Comparison of ENCODE assay signal across 22 cellular contexts in genomic region chr3:106842151-106842550, GRCh38.
"Had no signal": no experiment of that assay in that cellular context is flagged by ENCODE, and none has a peak within 500 bp of the region (broad histone marks: within the 10 kb centered on the region; RNA-seq: fewer than 3 reads in every experiment).

No MANE protein-coding gene starts in this region.

- DNase-seq: activated CD4-positive, alpha-beta memory T cell treated with anti-CD3 and anti-CD28 coated beads, Interleukin-2, amount 10 ng/mL, durations not matched to agents 7 days and 5 days; activated CD4-positive, alpha-beta T cell treated with anti-CD3 and anti-CD28 coated beads, Interleukin-2, amount 10 ng/mL, durations not matched to agents 24 days and 14 days; activated effector memory CD4-positive, alpha-beta T cell treated with Interleukin-2 at 50 U/mL for 16 hours; activated naive CD4-positive, alpha-beta T cell treated with anti-CD3 and anti-CD28 coated beads, Interleukin-2, amount 10 ng/mL, durations not matched to agents 7 days and 5 days; activated T-cell treated with anti-CD3 and anti-CD28 coated beads, Interleukin-2, amount 50 U/mL, for 72 hours; caudate nucleus; effector memory CD8-positive, alpha-beta T cell; glutamatergic neuron; hippocampal formation; nephron progenitor cell; nucleus accumbens; sigmoid colon; spleen; stimulated activated CD4-positive, alpha-beta T cell treated with anti-CD3 and anti-CD28 coated beads, Interleukin-4, amount 100 ng/mL, for 1 hour; stimulated activated naive CD4-positive, alpha-beta T cell; T1000 had no signal

- H3K36me3 ChIP-seq: sigmoid colon, spleen, thoracic aorta, vagina had no signal

- H3K4me3 ChIP-seq: sigmoid colon, spleen, thoracic aorta, vagina had no signal

- H3K9me3 ChIP-seq: sigmoid colon, spleen, thoracic aorta, vagina had no signal

- FAIRE-seq: colon, endothelial cell of umbilical vein, frontal cortex, islet of Langerhans had no signal

- H3K27ac ChIP-seq: sigmoid colon, spleen, thoracic aorta, vagina had no signal

- H3K27me3 ChIP-seq: sigmoid colon, spleen, vagina had no signal

- H3K4me1 ChIP-seq: spleen, vagina had no signal
